ENCODE assay signal across 28 cellular contexts in the genomic region with DNA sequence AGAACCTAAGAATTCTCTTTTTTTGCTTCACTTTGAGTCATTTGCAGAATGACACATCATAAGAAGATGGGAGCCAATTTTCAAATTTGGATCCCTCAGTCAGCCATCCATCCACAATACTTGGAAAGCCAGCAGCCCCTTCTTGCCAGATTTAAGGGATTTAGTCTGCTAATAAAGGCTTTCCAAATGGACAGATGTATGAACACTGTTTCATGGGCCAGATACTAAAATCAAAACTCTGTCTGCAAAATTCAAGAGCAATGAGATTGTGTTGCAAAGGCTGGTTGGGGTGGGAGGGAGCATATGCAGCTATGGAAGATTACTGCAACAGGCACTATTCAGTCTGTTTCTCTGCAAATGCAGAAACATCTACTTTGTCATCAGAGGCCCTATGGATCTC. TPM values are rescaled to one million over a fixed set of nuclear protein-coding genes. Genes with fewer than 3 reads are reported as not detected.
"Had no signal": no experiment of that assay in that cellular context is flagged by ENCODE, and none has a peak within 500 bp of the region (broad histone marks: within the 10 kb centered on the region; RNA-seq: fewer than 3 reads in every experiment).

No MANE protein-coding gene starts in this region.

- H3K36me3 ChIP-seq: brain microvascular endothelial cell, cardiac muscle cell had no signal

- DNase-seq: activated B cell treated with CpG ODN at 0.5 μM for 24 hours; activated CD4-positive, alpha-beta memory T cell treated with anti-CD3 and anti-CD28 coated beads for 36 hours; activated CD4-positive, alpha-beta T cell treated with anti-CD3 and anti-CD28 coated beads for 1 hour; activated CD4-positive, alpha-beta T cell treated with anti-CD3 and anti-CD28 coated beads, Interleukin-2, amount 10 ng/mL, durations not matched to agents 24 days and 14 days; activated CD8-positive, alpha-beta memory T cell treated with anti-CD3 and anti-CD28 coated beads for 24 hours; activated effector memory CD4-positive, alpha-beta T cell treated with anti-CD3 and anti-CD28 coated beads, Interleukin-2, amount 50 U/mL, for 16 hours; activated naive CD4-positive, alpha-beta T cell treated with Interleukin-2 at 50 U/mL for 16 hours; activated naive CD8-positive, alpha-beta T cell treated with anti-CD3 and anti-CD28 coated beads, Interleukin-2, amount 50 U/mL, for 24 hours; activated T-cell treated with anti-CD3 and anti-CD28 coated beads, Interleukin-2, amount 50 U/mL, for 4 hours; brain microvascular endothelial cell; Karpas-422; NCI-H1048; NCI-H1417; NCI-H1930; NCI-H2171; NCI-H226; NCI-H510A; NCI-H526 treated with DMSO at 0.1 percent for 48 hours; NCI-H82; SIG-M5; T-cell; T-helper 2 cell; T1000 had no signal

- H3K4me3 ChIP-seq: cardiac muscle cell, SK-N-MC had no signal

- ATAC-seq: activated naive CD4-positive, alpha-beta T cell treated with anti-CD3 and anti-CD28 coated beads, Interleukin-2, amount 50 U/mL, for 72 hours; activated naive CD8-positive, alpha-beta T cell treated with anti-CD3 and anti-CD28 coated beads, Interleukin-2, amount 50 U/mL, for 24 hours; activated T-cell treated with anti-CD3 and anti-CD28 coated beads, Interleukin-2, amount 50 U/mL, for 4 hours; T-cell had no signal

- H3K27me3 ChIP-seq: brain microvascular endothelial cell, cardiac muscle cell had no signal

- H3K27ac ChIP-seq: brain microvascular endothelial cell, cardiac muscle cell, SK-N-MC had no signal

RNA-seq across cellular contexts. Expression of a gene that starts 37.7 kb away (rescaled TPM):
- total RNA-seq: activated B cell treated with CpG ODN at 0.5 μM for 24 hours; activated CD4-positive, alpha-beta memory T cell treated with anti-CD3 and anti-CD28 coated beads for 36 hours; activated CD4-positive, alpha-beta T cell treated with anti-CD3 and anti-CD28 coated beads, Interleukin-2, amount 10 ng/mL, durations not matched to agents 24 days and 14 days; activated naive CD4-positive, alpha-beta T cell treated with anti-CD3 and anti-CD28 coated beads, Interleukin-2, amount 50 U/mL, for 72 hours; activated T-cell treated with anti-CD3 and anti-CD28 coated beads, Interleukin-2, amount 50 U/mL, for 4 hours; OCI-LY7; RPMI7951; T-cell had no signal
